ENCODE assay signal across 21 cellular contexts in the genomic region with DNA sequence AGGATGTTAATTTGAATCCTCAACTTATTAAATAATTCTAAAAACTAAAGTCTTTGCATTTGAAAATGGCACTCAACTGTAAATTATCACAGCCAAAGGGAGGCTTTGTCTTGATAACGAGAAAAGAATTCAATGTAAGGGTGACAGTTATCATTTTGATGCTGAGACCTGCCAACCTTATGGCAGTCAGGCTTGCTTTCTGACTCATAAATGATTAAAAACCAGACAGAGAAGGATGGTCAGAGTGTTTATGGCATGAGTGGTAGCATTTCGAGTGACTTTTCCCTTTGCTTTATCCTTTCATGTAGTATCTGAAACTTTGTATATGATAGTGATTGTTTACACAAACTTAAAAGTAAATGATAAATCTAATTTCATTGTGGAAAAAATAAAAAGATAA. TPM values are rescaled to one million over a fixed set of nuclear protein-coding genes. Genes with fewer than 3 reads are reported as not detected.
DNase-seq lines count a peak whose midpoint lies in the region; ATAC-seq and TF ChIP-seq lines count a peak whose summit lies in the region.
"Had no signal": no experiment of that assay in that cellular context is flagged by ENCODE, and none has a peak within 500 bp of the region (broad histone marks: within the 10 kb centered on the region; RNA-seq: fewer than 3 reads in every experiment).

No MANE protein-coding gene starts in this region.

- no peaks in the 10 kb centered on the region for H3K36me3 Mint-ChIP-seq in type B pancreatic cell
- H3K36me3 Mint-ChIP-seq: CD4-positive, CD25-positive, alpha-beta regulatory T cell had no signal

- peak; percentile 64 for ATAC-seq in GM18505 (IDR thresholded peaks at IDR 0.05; ENCODE audit: unreplicated experiment)
- ATAC-seq: heart right ventricle, HepG2, left colon, psoas muscle had no signal

- no peak for TF ChIP-seq POLR2A in GM18505 (IDR thresholded peaks at IDR 0.05; ENCODE audit: borderline replicate concordance, extremely low read depth, insufficient read depth, insufficient read length)

- TF ChIP-seq CTCF in type B pancreatic cell (conservative IDR thresholded peaks at IDR 0.05): no peak

- no peak overlapping the region for H3K27ac Mint-ChIP-seq in type B pancreatic cell
- H3K27ac Mint-ChIP-seq: CD4-positive, CD25-positive, alpha-beta regulatory T cell; T-helper 1 cell treated with Interleukin-12 subunit alpha and Interleukin-12 subunit beta and Interleukin-4 antibody, amounts not matched to agents 30 μg/mL and 1 μg/mL, for 36 hours had no signal

- DNase-seq in EH (ENCODE audit: low read depth): peak; percentile 10
- DNase-seq in HT1080 (ENCODE audit: low read depth): peak; percentile 9
- peak; percentile 1 for DNase-seq in kidney glomerular epithelial cell (lab: John Stamatoyannopoulos, UW)
- DNase-seq in NOMO-1 treated with DMSO at 0.1 percent for 48 hours (lab: John Stamatoyannopoulos, UW; ENCODE audit: unreplicated experiment): no peak
- no peak for DNase-seq in type B pancreatic cell (ENCODE audit: extremely low spot score, unreplicated experiment)
- no peak for DNase-seq in central memory CD4-positive, alpha-beta T cell
- DNase-seq: activated CD4-positive, alpha-beta T cell treated with anti-CD3 and anti-CD28 coated beads for 48 hours; amniotic stem cell; CD4-positive, CD25-positive, alpha-beta regulatory T cell; effector CD8-positive, alpha-beta T cell; heart right ventricle; Kasumi-1; left colon; NCI-H1694 treated with DMSO at 0.1 percent for 48 hours; NCI-H2171 treated with DMSO at 0.1 percent for 48 hours; NCI-H526 treated with DMSO at 0.1 percent for 48 hours; psoas muscle; substantia nigra had no signal

- no peaks in the 10 kb centered on the region for H3K9me3 Mint-ChIP-seq in type B pancreatic cell
- H3K9me3 Mint-ChIP-seq: T-helper 1 cell treated with Interleukin-12 subunit alpha and Interleukin-12 subunit beta and Interleukin-4 antibody, amounts not matched to agents 30 μg/mL and 1 μg/mL, for 36 hours had no signal

- H3K4me3 Mint-ChIP-seq in type B pancreatic cell: no peak overlapping the region
- H3K4me3 Mint-ChIP-seq: CD4-positive, CD25-positive, alpha-beta regulatory T cell; T-helper 1 cell treated with Interleukin-12 subunit alpha and Interleukin-12 subunit beta and Interleukin-4 antibody, amounts not matched to agents 30 μg/mL and 1 μg/mL, for 36 hours had no signal

- no peaks in the 10 kb centered on the region for H3K27me3 Mint-ChIP-seq in type B pancreatic cell
- H3K27me3 Mint-ChIP-seq: CD4-positive, CD25-positive, alpha-beta regulatory T cell had no signal

- H3K4me1 Mint-ChIP-seq in type B pancreatic cell (ENCODE audit: unreplicated experiment): no peaks in the 10 kb centered on the region
- H3K4me1 Mint-ChIP-seq: CD4-positive, CD25-positive, alpha-beta regulatory T cell had no signal

RNA-seq across cellular contexts. Expression of gene EPC2, which starts 53.9 kb away (rescaled TPM):
- total RNA-seq in HT1080 (2014; rRNA removed; shearing (Covaris generic)): 14.0 and 17.1 TPM in 2 replicates
- 16.4 and 19.5 TPM in 2 replicates for polyA plus RNA-seq in HT1080 (2015; cell fraction: cytosol; rRNA removed)
- polyA plus RNA-seq in HT1080 (2015; cell fraction: nucleus; rRNA removed): 12.6 and 12.9 TPM in 2 replicates
- total RNA-seq in type B pancreatic cell (ENCODE audit: low replicate concordance): 34.8 and 35.9 TPM in 2 replicates

Comparison
In these comparisons a context has a peak if more than half of its experiments do, and no peak if none do; other contexts are left out.
1. DNase-seq: peak in EH (single experiment), HT1080 (single experiment) and kidney glomerular epithelial cell (single experiment); none in NOMO-1 treated with DMSO at 0.1 percent for 48 hours (single experiment), type B pancreatic cell (single experiment) and central memory CD4-positive, alpha-beta T cell (single experiment).